Comparison of ENCODE assay signal across 8 cellular contexts in genomic region chr1:234212764-234213406, GRCh38.
A peak's percentile ranks its signal among the peaks of the same experiment; 100 is the strongest.
DNase-seq lines count a peak whose midpoint lies in the region; ATAC-seq and TF ChIP-seq lines count a peak whose summit lies in the region.

No MANE protein-coding gene starts in this region.

- H3K4me2 ChIP-seq in DOHH2 (ENCODE audit: low read length) = no peak overlapping the region

- no peaks in the 10 kb centered on the region for H3F3A ChIP-seq in DOHH2 (ENCODE audit: control insufficient read depth, insufficient read depth)

- H3K36me3 ChIP-seq in DOHH2 (ENCODE audit: control insufficient read depth, low read length) = no peaks in the 10 kb centered on the region
- H3K36me3 ChIP-seq in naive thymus-derived CD4-positive, alpha-beta T cell (ENCODE audit: control insufficient read depth in 2 of 3, insufficient read depth in 3 of 3, low read length in 3 of 3) = no peaks in the 10 kb centered on the region

- H3K4me1 ChIP-seq in DOHH2 (ENCODE audit: control insufficient read depth, low read length) = no peaks in the 10 kb centered on the region
- peaks cover 0 to 17% of the 10 kb centered on the region in 2 donors for H3K4me1 ChIP-seq in naive thymus-derived CD4-positive, alpha-beta T cell (ENCODE audit: control insufficient read depth in 2 of 2, insufficient read depth in 2 of 2, low read length in 2 of 2)

- H3K79me2 ChIP-seq in DOHH2 (ENCODE audit: control insufficient read depth, low read length) = no peaks in the 10 kb centered on the region

- peak; percentile 50 for ATAC-seq in GM21381 (IDR thresholded peaks at IDR 0.05; ENCODE audit: unreplicated experiment)
- peak; percentile 36 for ATAC-seq in naive thymus-derived CD4-positive, alpha-beta T cell

- H3K4me3 ChIP-seq in DOHH2 (ENCODE audit: low read length) (no peak overlapping the region), dorsolateral prefrontal cortex (peak overlapping the region in 15 of 59 donors; percentile 68 to 79 (median 72))
- no peak overlapping the region for H3K4me3 ChIP-seq in naive thymus-derived CD4-positive, alpha-beta T cell (ENCODE audit: low read length)

- TF ChIP-seq CTCF in DOHH2 (IDR thresholded peaks at IDR 0.05; ENCODE audit: low read depth, low read length, poor library complexity, severe bottlenecking) (peak; percentile 52), dorsolateral prefrontal cortex (IDR thresholded peaks at IDR 0.05 in 54 of 56, conservative IDR thresholded peaks at IDR 0.05 in 2 of 56; ENCODE audit: low read depth in 1 of 56, partially characterized antibody in 56 of 56) (peak; percentile 42 to 77 (median 63))

- no peaks in the 10 kb centered on the region for H3K9me3 ChIP-seq in DOHH2 (ENCODE audit: control insufficient read depth, insufficient read depth, low read length)
- no peaks in the 10 kb centered on the region for H3K9me3 ChIP-seq in naive thymus-derived CD4-positive, alpha-beta T cell (ENCODE audit: control insufficient read depth in 2 of 3, low read length in 3 of 3)

- no peaks in the 10 kb centered on the region for H4K20me1 ChIP-seq in DOHH2 (ENCODE audit: control insufficient read depth, insufficient read depth, low read depth, low read length)

- intact Hi-C loops in dorsolateral prefrontal cortex (cut with DNase I) = loop anchor here in 1 of 2 donors (5.0 kb wide), 1 partner anchor 94 kb away; no protein-coding TSS in a partner anchor
- intact Hi-C loops in naive thymus-derived CD4-positive, alpha-beta T cell (cut with micrococcal nuclease) = loop anchor here (1.0 to 10.0 kb wide), 2 partner anchors 58 to 97 kb away; no protein-coding TSS in a partner anchor

- peaks cover 0 to 17% (median 5%) of the 10 kb centered on the region in 5 donors for H3K36me3 Mint-ChIP-seq in naive thymus-derived CD4-positive, alpha-beta T cell

- peak overlapping the region in 4 of 9 donors; percentile 14 to 43 (median 32) for H3K27ac Mint-ChIP-seq in naive thymus-derived CD4-positive, alpha-beta T cell

- H3K27me3 ChIP-seq in DOHH2 (ENCODE audit: control insufficient read depth, low read length) (no peaks in the 10 kb centered on the region), dorsolateral prefrontal cortex (peaks cover 0 to 13% (median 0%) of the 10 kb centered on the region in 45 donors)
- no peaks in the 10 kb centered on the region for H3K27me3 ChIP-seq in naive thymus-derived CD4-positive, alpha-beta T cell (ENCODE audit: control insufficient read depth in 2 of 2, insufficient read depth in 2 of 2, low read length in 2 of 2)

- H3K9me3 Mint-ChIP-seq in naive thymus-derived CD4-positive, alpha-beta T cell = peaks cover 0 to 5% (median 0%) of the 10 kb centered on the region in 11 donors

- H3K27ac ChIP-seq in DOHH2 (ENCODE audit: low read depth, low read length) (no peak overlapping the region), dorsolateral prefrontal cortex (peak overlapping the region in 25 of 59 donors; percentile 2 to 90 (median 74))
- no peak overlapping the region for H3K27ac ChIP-seq in naive thymus-derived CD4-positive, alpha-beta T cell (ENCODE audit: low read depth, low read length)

- CTCF ChIA-PET in naive thymus-derived CD4-positive, alpha-beta T cell (lab: Charles Lee) = interaction anchor here (1.0 kb wide), 1 partner anchor 51 kb away, joined by 3 read pairs; no protein-coding TSS in a partner anchor

- peaks cover 8 to 57% (median 25%) of the 10 kb centered on the region in 5 donors for H3K27me3 Mint-ChIP-seq in naive thymus-derived CD4-positive, alpha-beta T cell

- POLR2A ChIA-PET in naive thymus-derived CD4-positive, alpha-beta T cell (lab: Charles Lee) = no interaction called here

- H3K4me3 Mint-ChIP-seq in naive thymus-derived CD4-positive, alpha-beta T cell = peak overlapping the region in 9 of 10 donors; percentile 41 to 85 (median 77)

- no peaks in the 10 kb centered on the region for H3K9me2 ChIP-seq in DOHH2 (replicated peaks; ENCODE audit: control insufficient read depth, low read length)

- H3K4me1 Mint-ChIP-seq in naive thymus-derived CD4-positive, alpha-beta T cell = peaks cover 0 to 37% (median 22%) of the 10 kb centered on the region in 7 donors

- DNase-seq in Kasumi-1 (lab: John Stamatoyannopoulos, UW) = peak; percentile 74 to 81
- DNase-seq in SHP77 (lab: John Stamatoyannopoulos, UW) = peak; percentile 12 to 79
- peak in 2 of 10 donors; percentile 51 to 53 for DNase-seq in dorsolateral prefrontal cortex
- DNase-seq in naive thymus-derived CD4-positive, alpha-beta T cell = peak in 4 of 9 donors; percentile 28 to 49 (median 36)
- no peak for DNase-seq in NCI-H2196 treated with DMSO at 0.1 percent for 48 hours (lab: John Stamatoyannopoulos, UW; ENCODE audit: unreplicated experiment)
- DNase-seq in ecto neural progenitor cell (ENCODE audit: low spot score) = no peak

Comparison
In these comparisons a context has a peak if more than half of its experiments do, and no peak if none do; other contexts are left out.
1. DNase-seq: peak in Kasumi-1 (2 of 2) and SHP77 (2 of 2); none in NCI-H2196 treated with DMSO at 0.1 percent for 48 hours (single experiment) and ecto neural progenitor cell (single experiment).